ENCODE assay signal across 1 cellular context in the genomic region with DNA sequence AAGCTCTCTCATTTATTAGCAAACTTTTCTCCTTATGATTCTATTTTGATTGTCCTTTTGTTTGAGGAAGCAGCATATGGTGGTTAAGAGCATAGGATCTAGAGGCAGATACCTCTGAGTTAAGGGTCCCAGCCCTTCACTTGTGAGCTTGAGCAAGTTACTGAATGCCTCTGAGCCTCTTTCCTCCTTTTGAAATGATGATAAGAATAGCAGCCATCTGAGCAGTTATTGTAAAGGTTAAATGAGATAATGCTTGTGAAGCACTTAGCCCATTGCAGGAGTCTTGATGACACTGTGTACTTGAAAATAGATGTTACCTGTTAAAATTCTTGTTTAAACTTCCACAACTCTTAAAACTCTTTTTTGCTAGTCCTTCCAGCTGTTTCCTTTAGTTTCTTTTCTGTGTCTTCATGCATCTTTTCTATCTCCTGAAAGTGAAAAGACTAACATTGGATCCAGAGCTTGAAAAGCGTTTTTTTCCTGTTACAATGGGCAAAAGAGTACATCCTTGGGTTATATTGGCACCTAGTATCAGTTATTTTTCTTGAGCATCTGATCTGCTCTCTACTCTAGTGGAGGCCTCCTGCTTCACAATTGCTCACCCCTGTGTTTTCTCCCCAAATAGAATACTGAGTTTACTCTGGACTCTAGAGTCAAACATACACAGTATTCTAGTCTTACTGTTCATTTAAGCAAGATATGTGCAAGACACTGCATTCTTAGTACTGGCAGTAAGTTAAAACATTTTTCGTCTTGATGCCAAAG.
TF ChIP-seq lines count a peak whose summit lies in the region.

No MANE protein-coding gene starts in this region.

TF ChIP-seq in HEK293, 187 proteins besides CTCF, POLR2A, EP300 and RAD21 (continued from another document):
- TF ChIP-seq, protein P1, sequence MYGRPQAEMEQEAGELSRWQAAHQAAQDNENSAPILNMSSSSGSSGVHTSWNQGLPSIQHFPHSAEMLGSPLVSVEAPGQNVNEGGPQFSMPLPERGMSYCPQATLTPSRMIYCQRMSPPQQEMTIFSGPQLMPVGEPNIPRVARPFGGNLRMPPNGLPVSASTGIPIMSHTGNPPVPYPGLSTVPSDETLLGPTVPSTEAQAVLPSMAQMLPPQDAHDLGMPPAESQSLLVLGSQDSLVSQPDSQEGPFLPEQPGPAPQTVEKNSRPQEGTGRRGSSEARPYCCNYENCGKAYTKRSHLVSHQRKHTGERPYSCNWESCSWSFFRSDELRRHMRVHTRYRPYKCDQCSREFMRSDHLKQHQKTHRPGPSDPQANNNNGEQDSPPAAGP (tag by site-specific recombination; IDR thresholded peaks at IDR 0.05): no peak
